In the genomic region with DNA sequence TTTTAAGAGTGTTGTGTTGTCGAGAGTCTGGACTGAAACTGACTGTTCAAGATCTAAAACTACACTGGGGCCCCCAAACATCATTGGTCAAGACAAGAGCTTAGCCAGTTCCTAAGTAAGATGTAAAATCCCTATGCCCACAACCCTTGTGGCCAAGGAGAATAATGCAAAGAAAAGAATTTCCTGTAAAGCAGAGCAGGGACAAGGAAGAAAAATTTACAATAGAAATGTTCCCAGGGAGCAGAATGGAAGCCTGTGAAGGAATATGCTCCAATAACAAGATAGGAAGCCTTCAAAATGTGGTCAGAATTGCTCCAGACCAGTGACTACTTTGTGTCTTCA, we compare ENCODE assay signal across 33 cellular contexts. TPM values are rescaled to one million over a fixed set of nuclear protein-coding genes. Genes with fewer than 3 reads are reported as not detected.
"Had no signal": no experiment of that assay in that cellular context is flagged by ENCODE, and none has a peak within 500 bp of the region (broad histone marks: within the 10 kb centered on the region; RNA-seq: fewer than 3 reads in every experiment).

No MANE protein-coding gene starts in this region.

- H3K36me3 Mint-ChIP-seq: stimulated activated effector memory CD8-positive, alpha-beta T cell treated with anti-CD3 and anti-CD28 coated beads, Interleukin-12 subunit alpha, Interleukin-12 subunit beta, amount 100 ng/mL, for 72 hours had no signal

- H3K4me1 Mint-ChIP-seq: nephron progenitor cell had no signal

- H3K9me3 ChIP-seq: ovary, thyroid gland, vagina had no signal

- H3K27me3 ChIP-seq: dorsolateral prefrontal cortex, esophagus muscularis mucosa, foreskin keratinocyte, gastroesophageal sphincter, heart right ventricle, left lung, ovary, sigmoid colon, stomach, thyroid gland, vagina had no signal

- H3K4me3 Mint-ChIP-seq: naive thymus-derived CD8-positive, alpha-beta T cell; nephron progenitor cell; stimulated activated effector memory CD8-positive, alpha-beta T cell treated with anti-CD3 and anti-CD28 coated beads, Interleukin-12 subunit alpha, Interleukin-12 subunit beta, amount 100 ng/mL, for 72 hours had no signal

- H3K27ac ChIP-seq: dorsolateral prefrontal cortex, esophagus muscularis mucosa, foreskin keratinocyte, gastroesophageal sphincter, heart right ventricle, left lung, ovary, psoas muscle, sigmoid colon, stomach, thyroid gland, vagina had no signal

- ATAC-seq: foreskin keratinocyte; gastroesophageal sphincter; heart right ventricle; left cardiac atrium; left lung; naive thymus-derived CD8-positive, alpha-beta T cell; psoas muscle; right cardiac atrium had no signal

- H3K36me3 ChIP-seq: esophagus muscularis mucosa, gastroesophageal sphincter, heart right ventricle, left lung, ovary, sigmoid colon, stomach, thyroid gland, vagina had no signal

- H3K4me3 ChIP-seq: dorsolateral prefrontal cortex, esophagus muscularis mucosa, gastroesophageal sphincter, heart right ventricle, left lung, ovary, psoas muscle, sigmoid colon, stomach, thyroid gland, vagina had no signal

- DNase-seq: dorsolateral prefrontal cortex; effector CD4-positive, alpha-beta T cell; foreskin keratinocyte; heart right ventricle; hippocampal formation; left cardiac atrium; left lung; mesenchymal stem cell; naive thymus-derived CD8-positive, alpha-beta T cell; nephron progenitor cell; occipital lobe; ovary; posterior cingulate gyrus; psoas muscle; right cardiac atrium; sigmoid colon; stimulated activated CD4-positive, alpha-beta T cell treated with anti-CD3 and anti-CD28 coated beads, Interleukin-2, amount 100 ng/mL, for 24 hours; stimulated activated CD4-positive, alpha-beta T cell treated with anti-CD3 and anti-CD28 coated beads, Interleukin-4, amount 100 ng/mL, for 24 hours; stimulated activated naive CD4-positive, alpha-beta T cell treated with Interleukin-2 at 50 U/mL for 16 hours; stomach; thyroid gland had no signal

- H3K27ac Mint-ChIP-seq: nephron progenitor cell; stimulated activated effector memory CD8-positive, alpha-beta T cell treated with anti-CD3 and anti-CD28 coated beads, Interleukin-12 subunit alpha, Interleukin-12 subunit beta, amount 100 ng/mL, for 72 hours had no signal

- H3K4me1 ChIP-seq: esophagus muscularis mucosa, foreskin keratinocyte, gastroesophageal sphincter, heart right ventricle, left lung, psoas muscle, sigmoid colon, stomach, thyroid gland, vagina had no signal

RNA-seq across cellular contexts. Expression of a gene that starts 20.4 kb away (rescaled TPM):
- total RNA-seq: esophagus muscularis mucosa, foreskin keratinocyte, kidney epithelial cell, left cardiac atrium, left lung, lower leg skin, myocyte, ovary, right cardiac atrium, sigmoid colon, skeletal muscle tissue, stomach, subcutaneous adipose tissue, temporal lobe, thyroid gland, ureter, vagina had no signal
- polyA plus RNA-seq: fibroblast of lung, ovary, right cardiac atrium, stomach had no signal
